22 cellular contexts compared by ENCODE assay signal in the genomic region with DNA sequence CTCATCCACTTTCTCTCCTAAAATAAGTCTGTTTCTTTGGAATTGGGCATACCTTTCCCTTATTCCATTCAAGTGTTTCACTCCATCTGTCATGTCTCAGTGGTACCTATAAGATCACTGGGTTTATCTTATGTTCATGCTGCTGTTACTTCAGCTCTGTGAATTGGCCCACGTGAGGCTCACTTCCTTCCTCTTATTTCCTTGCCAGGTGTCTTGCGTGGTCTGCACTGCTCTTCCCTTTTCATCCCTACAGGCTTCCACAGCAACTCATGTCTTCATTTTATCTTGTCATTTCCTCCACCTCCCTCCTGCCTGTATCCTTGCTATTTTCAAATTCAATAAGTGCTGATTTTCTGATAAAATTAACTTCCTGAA.
A peak's percentile ranks its signal among the peaks of the same experiment; 100 is the strongest.
DNase-seq lines count a peak whose midpoint lies in the region; ATAC-seq, FAIRE-seq and TF ChIP-seq lines count a peak whose summit lies in the region.
"Had no signal": no experiment of that assay in that cellular context is flagged by ENCODE, and none has a peak within 500 bp of the region (broad histone marks: within the 10 kb centered on the region; RNA-seq: fewer than 3 reads in every experiment).

No MANE protein-coding gene starts in this region.

- POLR2A ChIA-PET in CD8-positive, alpha-beta T cell (lab: Charles Lee), result no interaction called here

- H3K9me3 ChIP-seq in CD8-positive, alpha-beta T cell (ENCODE audit: low read length), result no peaks in the 10 kb centered on the region
- H3K9me3 ChIP-seq in keratinocyte (ENCODE audit: control insufficient read depth, low read depth, low read length), result no peaks in the 10 kb centered on the region

- CTCF ChIA-PET in CD8-positive, alpha-beta T cell (lab: Charles Lee), result no interaction called here

- no peaks in the 10 kb centered on the region for H3K27me3 ChIP-seq in CD8-positive, alpha-beta T cell (ENCODE audit: insufficient read depth, low read length)
- H3K27me3 ChIP-seq in keratinocyte (ENCODE audit: control insufficient read depth, extremely low read depth, insufficient read depth, low read length), result no peaks in the 10 kb centered on the region

- no peak for DNase-seq in CD8-positive, alpha-beta T cell
- DNase-seq in KG1 (lab: John Stamatoyannopoulos, UW) (peak; percentile 42), SKM-1 treated with dmso at 0.1 percent for 144 hours (lab: John Stamatoyannopoulos, UW; ENCODE audit: unreplicated experiment) (peak; percentile 54), keratinocyte (ENCODE audit: low read depth, low spot score) (no peak), NCI-H2081 treated with DMSO at 0.1 percent for 48 hours (lab: John Stamatoyannopoulos, UW) (no peak), NCI-H2107 (lab: John Stamatoyannopoulos, UW) (no peak)
- no peak for DNase-seq in activated CD8-positive, alpha-beta memory T cell treated with anti-CD3 and anti-CD28 coated beads, Interleukin-2, amount 50 U/mL, for 48 hours
- DNase-seq: activated CD8-positive, alpha-beta memory T cell treated with anti-CD3 and anti-CD28 coated beads, Interleukin-2, amount 10 ng/mL, durations not matched to agents 7 days and 5 days; activated gamma-delta T cell treated with Interleukin-2 at 50 U/mL for 16 hours; DMS53; left ventricle myocardium superior; NCI-H345; stimulated activated CD4-positive, alpha-beta T cell treated with anti-CD3 and anti-CD28 coated beads, Interleukin-4, amount 100 ng/mL, for 1 hour; stimulated activated CD8-positive, alpha-beta memory T cell treated with anti-CD3 and anti-CD28 coated beads, Interleukin-4, amount 100 ng/mL, for 48 hours had no signal

- H3K4me3 ChIP-seq in CD8-positive, alpha-beta T cell (ENCODE audit: low read depth, low read length), result no peak overlapping the region
- H3K4me3 ChIP-seq in keratinocyte (ENCODE audit: control insufficient read depth in 2 of 3, extremely low read depth in 1 of 3, insufficient read depth in 2 of 3, low read depth in 1 of 3, low read length in 3 of 3), result no peak overlapping the region
- H3K4me3 ChIP-seq: coronary artery had no signal

- H3K9ac ChIP-seq in keratinocyte (ENCODE audit: control insufficient read depth, extremely low read depth, insufficient read depth, low read length), result no peak overlapping the region
- H3K9ac ChIP-seq: KMS-11, parathyroid adenoma had no signal

- peaks cover 16% of the 10 kb centered on the region for H3K4me1 ChIP-seq in CD8-positive, alpha-beta T cell (ENCODE audit: insufficient read depth, low read length)
- H3K4me1 ChIP-seq in keratinocyte (ENCODE audit: control insufficient read depth, extremely low read depth, insufficient read depth, low read length), result no peaks in the 10 kb centered on the region
- H3K4me1 ChIP-seq: parathyroid adenoma had no signal

- no peak for TF ChIP-seq CTCF in CD8-positive, alpha-beta T cell (IDR thresholded peaks at IDR 0.05)
- TF ChIP-seq CTCF in keratinocyte (optimal IDR thresholded peaks at IDR 0.05 in 1 of 3, IDR thresholded peaks at IDR 0.05 in 1 of 3, conservative IDR thresholded peaks at IDR 0.05 in 1 of 3; ENCODE audit: extremely low read depth in 1 of 3, insufficient read depth in 2 of 3, low read length in 3 of 3), result no peak

- intact Hi-C loops in CD8-positive, alpha-beta T cell (cut with DNase I, micrococcal nuclease), result no loop called here

- peak overlapping the region; percentile 68 for H3K27ac Mint-ChIP-seq in CD8-positive, alpha-beta T cell
- H3K27ac Mint-ChIP-seq: activated CD8-positive, alpha-beta memory T cell treated with anti-CD3 and anti-CD28 coated beads, Interleukin-2, amount 10 ng/mL, durations not matched to agents 7 days and 5 days; WTC11 had no signal

- H3K9me3 Mint-ChIP-seq in CD8-positive, alpha-beta T cell, result no peaks in the 10 kb centered on the region
- H3K9me3 Mint-ChIP-seq: WTC11 had no signal

- no peak overlapping the region for H3K27ac ChIP-seq in CD8-positive, alpha-beta T cell (ENCODE audit: low read depth, low read length)
- H3K27ac ChIP-seq in keratinocyte (ENCODE audit: control insufficient read depth, insufficient read depth, low read length), result no peak overlapping the region
- H3K27ac ChIP-seq: coronary artery, epithelial cell of prostate, HL-60, KMS-11, parathyroid adenoma had no signal

- dilution Hi-C loops in keratinocyte (cut with MboI; ENCODE audit: extremely low pct_ligation_motif_present, low sequenced_read_pairs), result no loop called here

- H3K4me3 Mint-ChIP-seq in CD8-positive, alpha-beta T cell, result no peak overlapping the region
- H3K4me3 Mint-ChIP-seq: activated CD8-positive, alpha-beta memory T cell treated with anti-CD3 and anti-CD28 coated beads, Interleukin-2, amount 10 ng/mL, durations not matched to agents 7 days and 5 days; WTC11 had no signal

- H3K4me2 ChIP-seq in keratinocyte (ENCODE audit: control insufficient read depth, extremely low read depth, insufficient read depth, low read depth, low read length), result no peak overlapping the region
- H3K4me2 ChIP-seq: KMS-11 had no signal

- H2AFZ ChIP-seq in keratinocyte (ENCODE audit: control insufficient read depth, low read length), result no peak overlapping the region
- H2AFZ ChIP-seq: parathyroid adenoma had no signal

- ATAC-seq in CD8-positive, alpha-beta T cell, result no peak
- ATAC-seq in HG03025 (IDR thresholded peaks at IDR 0.05; ENCODE audit: low FRiP score, unreplicated experiment), result no peak
- ATAC-seq: activated CD8-positive, alpha-beta memory T cell treated with anti-CD3 and anti-CD28 coated beads, Interleukin-2, amount 10 ng/mL, durations not matched to agents 7 days and 5 days; left ventricle myocardium superior; WTC11 had no signal

- H3K79me2 ChIP-seq in keratinocyte (ENCODE audit: control insufficient read depth, insufficient read depth, low read length), result no peaks in the 10 kb centered on the region

- no peaks in the 10 kb centered on the region for H3K27me3 Mint-ChIP-seq in CD8-positive, alpha-beta T cell (ENCODE audit: low read depth)
- H3K27me3 Mint-ChIP-seq: activated CD8-positive, alpha-beta memory T cell treated with anti-CD3 and anti-CD28 coated beads, Interleukin-2, amount 10 ng/mL, durations not matched to agents 7 days and 5 days had no signal

- peaks cover 24% of the 10 kb centered on the region for H3K4me1 Mint-ChIP-seq in CD8-positive, alpha-beta T cell (ENCODE audit: low read depth)

- peak; percentile 26 for FAIRE-seq in keratinocyte (lab: Jason Lieb, UNC)
- FAIRE-seq: frontal cortex had no signal

- no peaks in the 10 kb centered on the region for H3K9me1 ChIP-seq in keratinocyte (ENCODE audit: control insufficient read depth, extremely low read depth, insufficient read depth, low read length)

- no peaks in the 10 kb centered on the region for H3K36me3 ChIP-seq in CD8-positive, alpha-beta T cell (ENCODE audit: insufficient read depth, low read length)
- peaks cover 0 to 2% of the 10 kb centered on the region in 2 experiments for H3K36me3 ChIP-seq in keratinocyte (ENCODE audit: control insufficient read depth in 2 of 2, extremely low read depth in 1 of 2, insufficient read depth in 2 of 2, low read length in 2 of 2)

- H3K36me3 Mint-ChIP-seq in CD8-positive, alpha-beta T cell, result peaks cover 39% of the 10 kb centered on the region
- H3K36me3 Mint-ChIP-seq: activated CD8-positive, alpha-beta memory T cell treated with anti-CD3 and anti-CD28 coated beads, Interleukin-2, amount 10 ng/mL, durations not matched to agents 7 days and 5 days; WTC11 had no signal

- no peaks in the 10 kb centered on the region for H4K20me1 ChIP-seq in keratinocyte (ENCODE audit: control insufficient read depth, extremely low read depth, insufficient read depth, low read length)

Comparison
In these comparisons a context has a peak if more than half of its experiments do, and no peak if none do; other contexts are left out.
1. DNase-seq: peak in KG1 (single experiment) and SKM-1 treated with dmso at 0.1 percent for 144 hours (single experiment); none in CD8-positive, alpha-beta T cell (0 of 7), keratinocyte (single experiment), NCI-H2081 treated with DMSO at 0.1 percent for 48 hours (single experiment), NCI-H2107 (single experiment) and activated CD8-positive, alpha-beta memory T cell treated with anti-CD3 and anti-CD28 coated beads, Interleukin-2, amount 50 U/mL, for 48 hours (single experiment).